In the genomic region with DNA sequence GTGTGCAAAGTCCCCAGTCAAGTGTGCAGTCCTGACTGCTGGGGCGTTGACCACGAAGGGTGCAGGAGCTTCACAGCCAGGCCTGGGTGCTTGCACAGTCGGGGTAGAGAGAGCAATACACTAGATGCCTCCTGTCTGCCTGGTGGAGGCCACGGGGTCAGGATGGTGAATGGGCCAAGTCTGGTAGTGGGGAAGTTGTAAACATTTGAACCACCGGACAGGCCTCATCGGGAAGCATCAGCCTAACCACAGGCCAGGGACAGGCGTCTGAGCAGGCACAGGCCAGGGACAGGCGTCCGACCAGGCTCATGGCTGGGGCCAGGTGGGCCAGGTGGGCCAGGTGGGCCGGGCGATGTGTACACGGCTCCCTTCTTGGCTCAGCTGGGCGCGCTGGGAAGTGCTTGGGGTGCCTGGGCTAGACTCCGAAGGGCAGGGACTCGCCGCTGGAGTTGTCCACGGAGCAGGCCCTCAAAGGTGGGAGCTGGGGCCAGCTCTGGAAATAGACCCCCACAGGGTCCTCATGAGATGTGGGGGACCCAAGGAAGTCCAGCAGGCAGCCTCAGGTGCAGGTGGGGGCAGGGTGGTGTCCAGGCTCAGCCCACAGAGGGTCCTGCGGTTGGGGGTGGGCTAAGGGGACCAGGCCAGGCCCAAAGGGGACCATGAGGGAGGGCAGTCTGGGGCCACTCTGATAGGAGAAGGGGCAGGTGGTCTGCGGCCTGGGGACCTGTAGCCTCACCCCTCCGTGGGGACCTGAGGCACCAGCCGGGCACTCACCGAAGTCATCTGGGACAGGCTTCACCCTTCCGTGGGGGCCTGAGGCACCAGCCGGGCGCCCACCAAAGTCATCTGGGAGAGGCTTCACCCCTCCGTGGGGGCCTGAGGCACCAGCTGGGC, we compare ENCODE assay signal across 15 cellular contexts. TPM values are rescaled to one million over a fixed set of nuclear protein-coding genes. Genes with fewer than 3 reads are reported as not detected.
DNase-seq lines count a peak whose midpoint lies in the region; ATAC-seq and TF ChIP-seq lines count a peak whose summit lies in the region.
"Had no signal": no experiment of that assay in that cellular context is flagged by ENCODE, and none has a peak within 500 bp of the region (broad histone marks: within the 10 kb centered on the region; RNA-seq: fewer than 3 reads in every experiment).

No MANE protein-coding gene starts in this region.

- peaks cover 81% of the 10 kb centered on the region for H3K36me3 ChIP-seq in right atrium auricular region
- H3K36me3 ChIP-seq in esophagus muscularis mucosa, result peaks cover 79 to 98% (median 95%) of the 10 kb centered on the region in 4 donors
- peaks cover 6 to 40% of the 10 kb centered on the region in 2 donors for H3K36me3 ChIP-seq in vagina

- peaks cover 10% of the 10 kb centered on the region for H3K36me3 Mint-ChIP-seq in nephron progenitor cell (ENCODE audit: low read depth)
- H3K36me3 Mint-ChIP-seq: memory B cell had no signal

- no peaks in the 10 kb centered on the region for H3K27me3 ChIP-seq in right atrium auricular region
- no peaks in the 10 kb centered on the region for H3K27me3 ChIP-seq in esophagus muscularis mucosa
- H3K27me3 ChIP-seq in vagina, result no peaks in the 10 kb centered on the region

- peak overlapping the region; percentile 85 for H3K27ac Mint-ChIP-seq in nephron progenitor cell
- H3K27ac Mint-ChIP-seq: activated T-helper 17 cell treated with anti-CD3 and anti-CD28 coated beads, Interleukin-2, amount 50 U/mL, for 72 hours; memory B cell had no signal

- no peak overlapping the region for H3K4me3 Mint-ChIP-seq in nephron progenitor cell
- H3K4me3 Mint-ChIP-seq: activated T-helper 17 cell treated with anti-CD3 and anti-CD28 coated beads, Interleukin-2, amount 50 U/mL, for 72 hours; memory B cell had no signal

- DNase-seq in Right ventricle myocardium superior (peak; percentile 40), right atrium auricular region (ENCODE audit: low spot score) (no peak), esophagus muscularis mucosa (ENCODE audit: extremely low spot score) (no peak), nephron progenitor cell (peak; percentile 1), vagina (ENCODE audit: extremely low spot score in 2 of 2) (no peak)
- no peak for DNase-seq in activated CD4-positive, alpha-beta T cell treated with anti-CD3 and anti-CD28 coated beads, Interleukin-2, amount 50 U/mL, for 48 hours
- DNase-seq: central memory CD4-positive, alpha-beta T cell; DMS79; hypothalamus; NCI-H2171 had no signal

- H3K27me3 Mint-ChIP-seq in nephron progenitor cell (ENCODE audit: low read depth, poor library complexity), result no peaks in the 10 kb centered on the region
- H3K27me3 Mint-ChIP-seq: activated T-helper 17 cell treated with anti-CD3 and anti-CD28 coated beads, Interleukin-2, amount 50 U/mL, for 72 hours had no signal

- intact Hi-C loops in Right ventricle myocardium superior (cut with DNase I) (no loop called here), esophagus muscularis mucosa (cut with DNase I) (no loop called here), vagina (cut with DNase I) (no loop called here)

- TF ChIP-seq POLR2A in esophagus muscularis mucosa (IDR thresholded peaks at IDR 0.05; ENCODE audit: low read depth), result no peak
- TF ChIP-seq POLR2A in vagina (IDR thresholded peaks at IDR 0.05), result no peak

- WGBS in esophagus muscularis mucosa, result 76% methylated on average over 15 of the region's 27 CpGs

- no peaks in the 10 kb centered on the region for H3K9me3 Mint-ChIP-seq in nephron progenitor cell
- H3K9me3 Mint-ChIP-seq: activated T-helper 17 cell treated with anti-CD3 and anti-CD28 coated beads, Interleukin-2, amount 50 U/mL, for 72 hours had no signal

- H3K27ac ChIP-seq in right atrium auricular region (no peak overlapping the region), esophagus muscularis mucosa (replicated peaks in 1 of 4) (peak overlapping the region; percentile 79 to 85 (median 81)), vagina (peak overlapping the region; percentile 71)
- H3K27ac ChIP-seq: parathyroid adenoma had no signal

- ATAC-seq in Right ventricle myocardium superior (ENCODE audit: poor library complexity) (no peak), HG02938 (IDR thresholded peaks at IDR 0.05; ENCODE audit: unreplicated experiment) (no peak), HG03045 (IDR thresholded peaks at IDR 0.05; ENCODE audit: unreplicated experiment) (no peak)

- TF ChIP-seq EP300 in esophagus muscularis mucosa (IDR thresholded peaks at IDR 0.05), result no peak

- no peaks in the 10 kb centered on the region for H3K9me3 ChIP-seq in right atrium auricular region
- no peaks in the 10 kb centered on the region for H3K9me3 ChIP-seq in esophagus muscularis mucosa
- H3K9me3 ChIP-seq in vagina, result no peaks in the 10 kb centered on the region

- H3K4me1 ChIP-seq in right atrium auricular region, result no peaks in the 10 kb centered on the region
- peaks cover 3 to 91% (median 82%) of the 10 kb centered on the region in 4 donors for H3K4me1 ChIP-seq in esophagus muscularis mucosa
- no peaks in the 10 kb centered on the region for H3K4me1 ChIP-seq in vagina
- H3K4me1 ChIP-seq: parathyroid adenoma had no signal

- peaks cover 7% of the 10 kb centered on the region for H3K4me1 Mint-ChIP-seq in nephron progenitor cell
- H3K4me1 Mint-ChIP-seq: activated T-helper 17 cell treated with anti-CD3 and anti-CD28 coated beads, Interleukin-2, amount 50 U/mL, for 72 hours; memory B cell had no signal

- no peak overlapping the region for H3K4me3 ChIP-seq in right atrium auricular region
- no peak overlapping the region for H3K4me3 ChIP-seq in esophagus muscularis mucosa
- no peak overlapping the region for H3K4me3 ChIP-seq in vagina

- TF ChIP-seq CTCF in right atrium auricular region (IDR thresholded peaks at IDR 0.05) (no peak), esophagus muscularis mucosa (IDR thresholded peaks at IDR 0.05) (no peak), nephron progenitor cell (IDR thresholded peaks at IDR 0.05) (no peak), vagina (IDR thresholded peaks at IDR 0.05) (no peak)

RNA-seq across cellular contexts. Expression of a gene that starts 15.0 kb away (rescaled TPM):
- total RNA-seq in Right ventricle myocardium superior, result 173 TPM
- 100 to 1,000 TPM; 201 to 278 TPM for total RNA-seq in right atrium auricular region
- total RNA-seq in esophagus muscularis mucosa, result 1,000 to 10,000 TPM in 2 of 4 donors, 100 to 1,000 TPM in 2; 646 to 1,432 (median 1,078) TPM
- 520 TPM for total RNA-seq in vagina

Comparison
In these comparisons a context has a peak if more than half of its experiments do, and no peak if none do; other contexts are left out.
1. DNase-seq: peak in Right ventricle myocardium superior (single experiment) and nephron progenitor cell (single experiment); none in right atrium auricular region (single experiment), esophagus muscularis mucosa (single experiment), vagina (0 of 2) and activated CD4-positive, alpha-beta T cell treated with anti-CD3 and anti-CD28 coated beads, Interleukin-2, amount 50 U/mL, for 48 hours (0 of 2).
2. H3K27ac ChIP-seq: peak in esophagus muscularis mucosa (4 of 4) and vagina (single experiment); none in right atrium auricular region (0 of 2).